In genomic region chrX:37905436-37906147, GRCh38 we compare ENCODE assay signal across 8 cellular contexts. TPM values are rescaled to one million over a fixed set of nuclear protein-coding genes. Genes with fewer than 3 reads are reported as not detected.
DNase-seq lines count a peak whose midpoint lies in the region; ATAC-seq, FAIRE-seq and TF ChIP-seq lines count a peak whose summit lies in the region.

No MANE protein-coding gene starts in this region.

- TF ChIP-seq CTCF in GM12873 (IDR thresholded peaks at IDR 0.05; ENCODE audit: insufficient read depth, low read depth, low read length, missing control alignments) = peak; percentile 19

- no peak for FAIRE-seq in GM12892 (lab: Jason Lieb, UNC)

- no peak overlapping the region for H3K27ac Mint-ChIP-seq in central memory CD8-positive, alpha-beta T cell (ENCODE audit: low read depth)

- peak overlapping the region; percentile 40 for H3K4me3 Mint-ChIP-seq in central memory CD8-positive, alpha-beta T cell

- no peak for TF ChIP-seq POLR2A in GM12892 (IDR thresholded peaks at IDR 0.05; ENCODE audit: low read depth, low read length)

- no peaks in the 10 kb centered on the region for H3K4me1 Mint-ChIP-seq in central memory CD8-positive, alpha-beta T cell

- no peaks in the 10 kb centered on the region for H3K36me3 Mint-ChIP-seq in central memory CD8-positive, alpha-beta T cell (ENCODE audit: insufficient read depth)

- peaks cover 30% of the 10 kb centered on the region for H3K27me3 Mint-ChIP-seq in central memory CD8-positive, alpha-beta T cell

- H3K9me3 Mint-ChIP-seq in central memory CD8-positive, alpha-beta T cell = no peaks in the 10 kb centered on the region

- DNase-seq in NCI-H2171 (lab: John Stamatoyannopoulos, UW) = peak; percentile 3
- no peak for DNase-seq in central memory CD8-positive, alpha-beta T cell (ENCODE audit: low spot score in 2 of 2)
- peak; percentile 13 for DNase-seq in mucosa of gallbladder (ENCODE audit: low spot score)
- DNase-seq in SIG-M5 (lab: John Stamatoyannopoulos, UW) = no peak
- DNase-seq in pons (ENCODE audit: low spot score) = no peak
- DNase-seq in GM12892 (ENCODE audit: insufficient read length) = no peak

- no peak for ATAC-seq in central memory CD8-positive, alpha-beta T cell (replicated peaks; ENCODE audit: extremely low read depth, poor library complexity, severe bottlenecking)
- no peak for ATAC-seq in HG03095 (IDR thresholded peaks at IDR 0.05; ENCODE audit: unreplicated experiment)

RNA-seq across cellular contexts. Expression of gene DYNLT3, which starts 58.2 kb away (rescaled TPM):
- total RNA-seq in mucosa of gallbladder = 65.8 TPM
- polyA plus RNA-seq in GM12892 (2012; ENCODE audit: missing spikeins) = 14.0 TPM

Comparison
In these comparisons a context has a peak if more than half of its experiments do, and no peak if none do; other contexts are left out.
1. DNase-seq: peak in NCI-H2171 (single experiment) and mucosa of gallbladder (single experiment); none in central memory CD8-positive, alpha-beta T cell (0 of 2), SIG-M5 (single experiment), pons (single experiment) and GM12892 (single experiment).